Comparison of ENCODE assay signal across 8 cellular contexts in the genomic region with DNA sequence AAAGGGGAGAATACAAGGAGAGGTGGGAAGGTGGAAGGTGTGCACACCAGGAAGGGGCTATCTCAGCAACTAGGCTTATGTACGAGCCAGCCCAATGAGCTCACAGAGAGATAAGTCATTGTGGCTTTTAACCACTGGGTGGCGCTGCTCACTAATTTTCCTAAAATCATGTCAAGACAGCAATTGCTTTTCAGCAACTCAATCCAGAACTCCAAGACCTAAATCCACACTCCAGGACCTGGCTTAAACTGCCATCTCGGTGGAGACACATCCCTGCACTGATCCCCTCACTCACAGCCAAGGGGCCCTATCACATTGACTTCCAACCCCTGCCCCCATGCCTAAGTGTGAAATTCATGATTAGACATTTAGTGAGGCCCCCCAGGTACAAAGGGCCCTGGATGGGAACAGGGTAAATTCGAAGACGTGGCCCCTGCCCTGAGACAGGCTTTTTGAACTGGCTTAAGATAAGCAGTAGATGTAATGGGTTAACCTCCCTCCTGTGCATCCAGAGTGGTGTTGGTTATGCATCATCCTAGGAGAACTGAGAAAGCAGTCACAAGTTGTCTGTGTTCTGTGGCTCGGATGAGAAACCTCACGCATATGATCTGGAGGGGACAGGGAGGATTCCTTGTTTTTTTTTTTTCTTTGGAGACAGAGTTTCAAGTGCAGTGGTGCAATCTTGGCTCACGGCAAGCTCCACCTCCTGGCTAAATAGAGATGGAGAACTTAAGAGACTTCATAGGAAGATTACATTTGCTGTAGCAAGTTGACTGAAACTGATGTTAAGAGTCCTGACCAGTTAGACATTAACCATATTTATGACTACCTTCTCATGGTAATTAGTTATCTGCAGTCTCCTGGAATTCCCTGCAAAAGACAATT. TPM values are rescaled to one million over a fixed set of nuclear protein-coding genes. Genes with fewer than 3 reads are reported as not detected.
DNase-seq lines count a peak whose midpoint lies in the region; ATAC-seq and TF ChIP-seq lines count a peak whose summit lies in the region.

No MANE protein-coding gene starts in this region.

- H3K36me3 ChIP-seq in IMR-90 (ENCODE audit: control insufficient read depth, insufficient read depth, low read length) (no peaks in the 10 kb centered on the region), PC-9 (ENCODE audit: low read depth) (no peaks in the 10 kb centered on the region), neural progenitor cell (no peaks in the 10 kb centered on the region)

- dilution Hi-C loops in IMR-90 (cut with HindIII; ENCODE audit: low sequenced_read_pairs, unreplicated experiment): no loop called here

- H2BK5ac ChIP-seq in IMR-90 (ENCODE audit: low read depth, low read length, poor library complexity, severe bottlenecking): no peak overlapping the region

- no peak overlapping the region for H2AFZ ChIP-seq in IMR-90 (replicated peaks; ENCODE audit: low read length, poor library complexity)
- no peak overlapping the region for H2AFZ ChIP-seq in PC-9
- peak overlapping the region; percentile 81 for H2AFZ ChIP-seq in neural progenitor cell (replicated peaks)

- BruUV-seq in IMR-90 (replicated peaks; lab: Mats Ljungman, UMichigan): no TSS peak
- BruUV-seq in PC-9 (replicated peaks; lab: Mats Ljungman, UMichigan): no TSS peak

- no peak overlapping the region for H3K4ac ChIP-seq in IMR-90 (ENCODE audit: low read depth, low read length)

- H3K4me1 ChIP-seq in IMR-90 (ENCODE audit: control insufficient read depth, insufficient read depth, low read length) (peaks cover 6% of the 10 kb centered on the region), PC-9 (replicated peaks; ENCODE audit: insufficient read depth) (no peaks in the 10 kb centered on the region), neural progenitor cell (no peaks in the 10 kb centered on the region)

- no peak overlapping the region for H2AK5ac ChIP-seq in IMR-90 (ENCODE audit: low read depth, low read length)

- H3K9me3 Mint-ChIP-seq in activated T-cell treated with anti-CD3 and anti-CD28 coated beads, Interleukin-2, amount 50 U/mL, for 72 hours: no peaks in the 10 kb centered on the region
- H3K9me3 Mint-ChIP-seq in neural progenitor cell: no peaks in the 10 kb centered on the region

- H3K27ac ChIP-seq in IMR-90 (ENCODE audit: insufficient read depth, low read length) (no peak overlapping the region), PC-9 (no peak overlapping the region), neural progenitor cell (no peak overlapping the region)

- H3K9me2 ChIP-seq in PC-9 (ENCODE audit: insufficient read depth): no peaks in the 10 kb centered on the region

- no peaks in the 10 kb centered on the region for H3K79me2 ChIP-seq in PC-9 (ENCODE audit: low read depth)
- H3K79me2 ChIP-seq in neural progenitor cell (ENCODE audit: low read depth): no peaks in the 10 kb centered on the region

- H4K8ac ChIP-seq in IMR-90 (ENCODE audit: low read depth in 2 of 2, low read length in 2 of 2): no peak overlapping the region

- DNase-seq in COLO829 (ENCODE audit: low spot score): peak; percentile 69
- DNase-seq in IMR-90: peak; percentile 73
- peak in 1 of 2 experiments; percentile 57 for DNase-seq in PC-9
- peak; percentile 63 to 75 for DNase-seq in activated T-cell treated with anti-CD3 and anti-CD28 coated beads, Interleukin-2, amount 50 U/mL, for 72 hours
- DNase-seq in fibroblast of pulmonary artery (ENCODE audit: low read depth): peak; percentile 85
- peak; percentile 89 for DNase-seq in neural progenitor cell (ENCODE audit: low spot score)
- DNase-seq in stromal cell of bone marrow (ENCODE audit: low read depth): peak; percentile 55

- no peak overlapping the region for H2BK15ac ChIP-seq in IMR-90 (ENCODE audit: low read depth, low read length)

- no peak overlapping the region for H3K4me3 Mint-ChIP-seq in activated T-cell treated with anti-CD3 and anti-CD28 coated beads, Interleukin-2, amount 50 U/mL, for 72 hours
- no peak overlapping the region for H3K4me3 Mint-ChIP-seq in neural progenitor cell

- no peaks in the 10 kb centered on the region for H3K27me3 Mint-ChIP-seq in activated T-cell treated with anti-CD3 and anti-CD28 coated beads, Interleukin-2, amount 50 U/mL, for 72 hours (ENCODE audit: low read depth)
- H3K27me3 Mint-ChIP-seq in neural progenitor cell (ENCODE audit: insufficient read depth, low read depth): no peaks in the 10 kb centered on the region

- H3K18ac ChIP-seq in IMR-90 (ENCODE audit: low read depth, low read length): no peak overlapping the region

- H3K27me3 ChIP-seq in IMR-90 (ENCODE audit: control insufficient read depth, insufficient read depth, low read length) (peaks cover 5% of the 10 kb centered on the region), PC-9 (ENCODE audit: insufficient read depth, low read depth) (peaks cover 51% of the 10 kb centered on the region; the same call in 1 of the 2 replicates), neural progenitor cell (no peaks in the 10 kb centered on the region)

- WGBS in IMR-90 (ENCODE audit: extremely low coverage in 2 of 2, insufficient read length in 1 of 2), 2 experiments: 18% methylated on average over 4 of the region's 8 CpGs; no CpG with 5 or more reads in 1 of the 2 experiments

- H3K9me1 ChIP-seq in IMR-90 (ENCODE audit: insufficient read depth, low read length): no peaks in the 10 kb centered on the region; the same call in 1 of the 2 replicates

- CTCF ChIA-PET in IMR-90 (lab: Yijun Ruan, JAX) (interaction anchor here (0.6 to 1.8 kb wide), 6 partner anchors 12 to 514 kb away, joined by 3 to 6 read pairs (median 4); no protein-coding TSS in a partner anchor), PC-9 (lab: Charles Lee) (interaction anchor here (0.6 to 1.6 kb wide), 4 partner anchors 22 to 566 kb away, joined by 3 to 8 read pairs (median 4); no protein-coding TSS in a partner anchor)

- H3K9ac ChIP-seq in IMR-90 (ENCODE audit: low read depth, low read length): no peak overlapping the region
- no peak overlapping the region for H3K9ac ChIP-seq in neural progenitor cell

- no peaks in the 10 kb centered on the region for H4K20me1 ChIP-seq in IMR-90 (ENCODE audit: insufficient read depth, low read length)
- no peaks in the 10 kb centered on the region for H4K20me1 ChIP-seq in PC-9 (ENCODE audit: insufficient read depth)
- no peaks in the 10 kb centered on the region for H4K20me1 ChIP-seq in neural progenitor cell (ENCODE audit: low read depth)

- no peaks in the 10 kb centered on the region for H3K36me3 Mint-ChIP-seq in activated T-cell treated with anti-CD3 and anti-CD28 coated beads, Interleukin-2, amount 50 U/mL, for 72 hours (ENCODE audit: insufficient read depth in 2 of 2)
- no peaks in the 10 kb centered on the region for H3K36me3 Mint-ChIP-seq in neural progenitor cell

- no peak overlapping the region for H3K4me3 ChIP-seq in IMR-90 (ENCODE audit: insufficient read depth, low read depth, low read length)
- no peak overlapping the region for H3K4me3 ChIP-seq in PC-9
- H3K4me3 ChIP-seq in fibroblast of pulmonary artery (replicated peaks; ENCODE audit: low read depth, low read length): no peak overlapping the region
- no peak overlapping the region for H3K4me3 ChIP-seq in neural progenitor cell

- no peaks in the 10 kb centered on the region for H3K4me1 Mint-ChIP-seq in activated T-cell treated with anti-CD3 and anti-CD28 coated beads, Interleukin-2, amount 50 U/mL, for 72 hours (ENCODE audit: low read depth)
- H3K4me1 Mint-ChIP-seq in neural progenitor cell: peaks cover 2% of the 10 kb centered on the region

- no peak overlapping the region for H3K23ac ChIP-seq in IMR-90 (ENCODE audit: low read depth, low read length)

- peak; percentile 82 for TF ChIP-seq RAD21 in IMR-90 (IDR thresholded peaks at IDR 0.05; ENCODE audit: low read length)

- H3K4me2 ChIP-seq in IMR-90 (ENCODE audit: low read depth, low read length) (no peak overlapping the region), PC-9 (no peak overlapping the region), neural progenitor cell (no peak overlapping the region)

- H3K79me1 ChIP-seq in IMR-90 (ENCODE audit: low read depth in 1 of 2, low read length in 2 of 2): no peaks in the 10 kb centered on the region

- no peak overlapping the region for H3K14ac ChIP-seq in IMR-90 (replicated peaks; ENCODE audit: low read depth, low read length)

- no peak overlapping the region for H2AK9ac ChIP-seq in IMR-90 (replicated peaks; ENCODE audit: low read depth, low read length, poor library complexity)

- no peak overlapping the region for H4K91ac ChIP-seq in IMR-90 (ENCODE audit: insufficient read depth, low read depth, low read length)

- no peak overlapping the region for H2BK20ac ChIP-seq in IMR-90 (ENCODE audit: low read depth, low read length)

- TF ChIP-seq CTCF in IMR-90 (conservative IDR thresholded peaks at IDR 0.05; ENCODE audit: low read depth, low read length) (peak; percentile 87), PC-9 (conservative IDR thresholded peaks at IDR 0.05) (peak; percentile 86), fibroblast of pulmonary artery (IDR thresholded peaks at IDR 0.05; ENCODE audit: low read length, missing control alignments) (peak; percentile 72), neural progenitor cell (IDR thresholded peaks at IDR 0.05) (peak; percentile 80)

- no peak overlapping the region for H3K27ac Mint-ChIP-seq in activated T-cell treated with anti-CD3 and anti-CD28 coated beads, Interleukin-2, amount 50 U/mL, for 72 hours
- no peak overlapping the region for H3K27ac Mint-ChIP-seq in neural progenitor cell

- in situ Hi-C loops in IMR-90 (cut with MboI; ENCODE audit: low sequenced_read_pairs): loop anchor here (5.0 kb wide), 1 partner anchor 178 kb away; no protein-coding TSS in a partner anchor

- TF ChIP-seq POLR2A in IMR-90 (IDR thresholded peaks at IDR 0.05; ENCODE audit: low read depth, low read length): no peak

- no peak overlapping the region for H3K56ac ChIP-seq in IMR-90 (ENCODE audit: extremely low read depth, insufficient read depth, low read length)

- H2BK120ac ChIP-seq in IMR-90 (ENCODE audit: low read depth, low read length): no peak overlapping the region

- ATAC-seq in IMR-90 (ENCODE audit: low read depth) (peak; percentile 80), HG03442 (IDR thresholded peaks at IDR 0.05; ENCODE audit: unreplicated experiment) (no peak)
- peak in 1 of 2 donors; percentile 54 for ATAC-seq in activated T-cell treated with anti-CD3 and anti-CD28 coated beads, Interleukin-2, amount 50 U/mL, for 72 hours (replicated peaks in 1 of 2)

- H3F3A ChIP-seq in PC-9 (ENCODE audit: insufficient read depth, low read depth) (no peaks in the 10 kb centered on the region), neural progenitor cell (ENCODE audit: low read depth) (no peaks in the 10 kb centered on the region)

- H3K9me3 ChIP-seq in IMR-90 (ENCODE audit: control insufficient read depth, insufficient read depth, low read length): no peaks in the 10 kb centered on the region
- H3K9me3 ChIP-seq in PC-9 (ENCODE audit: insufficient read depth, low read depth): no peaks in the 10 kb centered on the region
- no peaks in the 10 kb centered on the region for H3K9me3 ChIP-seq in neural progenitor cell (ENCODE audit: low read depth)

- no peak overlapping the region for H4K5ac ChIP-seq in IMR-90 (ENCODE audit: low read depth, low read length)

- POLR2A ChIA-PET in IMR-90 (lab: Charles Lee; ENCODE audit: unreplicated experiment) (no interaction called here), PC-9 (lab: Charles Lee; ENCODE audit: unreplicated experiment) (interaction anchor here (0.6 kb wide), 2 partner anchors 12 to 102 kb away, joined by 3 read pairs; no protein-coding TSS in a partner anchor)

- intact Hi-C loops in IMR-90 (cut with micrococcal nuclease) (loop anchor here (1.0 to 2.0 kb wide), 4 partner anchors 40 to 513 kb away; no protein-coding TSS in a partner anchor), PC-9 (cut with micrococcal nuclease; ENCODE audit: unreplicated experiment) (loop anchor here (1.0 to 2.0 kb wide), 2 partner anchors 180 to 513 kb away; no protein-coding TSS in a partner anchor)

RNA-seq across cellular contexts. Expression of a gene that starts 11.5 kb away (rescaled TPM):
- total RNA-seq in IMR-90 (2012; rRNA removed) (not detected in 2 replicates), PC-9 (2021) (not detected in 2 replicates), neural progenitor cell (ENCODE audit: low replicate concordance) (not detected in 2 replicates)
- polyA plus RNA-seq in IMR-90 (2012; rRNA removed): not detected in 2 replicates
- not detected in 2 replicates for polyA plus RNA-seq in IMR-90 (2012; cell fraction: cytosol; rRNA removed)
- not detected in 2 replicates for polyA plus RNA-seq in IMR-90 (2012; cell fraction: nucleus; rRNA removed; ENCODE audit: low replicate concordance)
- total RNA-seq in activated T-cell treated with anti-CD3 and anti-CD28 coated beads, Interleukin-2, amount 50 U/mL, for 72 hours: not detected

RNA-seq across cellular contexts. Expression of a gene that starts 16.7 kb away (rescaled TPM):
- total RNA-seq in IMR-90 (2012; rRNA removed) (not detected in 2 replicates), PC-9 (2021) (not detected in 2 replicates), neural progenitor cell (ENCODE audit: low replicate concordance) (not detected in 2 replicates)
- not detected in 2 replicates for polyA plus RNA-seq in IMR-90 (2012; rRNA removed)
- polyA plus RNA-seq in IMR-90 (2012; cell fraction: cytosol; rRNA removed): not detected in 2 replicates
- not detected in 2 replicates for polyA plus RNA-seq in IMR-90 (2012; cell fraction: nucleus; rRNA removed; ENCODE audit: low replicate concordance)
- not detected for total RNA-seq in activated T-cell treated with anti-CD3 and anti-CD28 coated beads, Interleukin-2, amount 50 U/mL, for 72 hours

RNA-seq across cellular contexts. Expression of a gene that starts 26.3 kb away (rescaled TPM):
- total RNA-seq in IMR-90 (2012; rRNA removed) (not detected in 2 replicates), PC-9 (2021) (not detected in 2 replicates), neural progenitor cell (ENCODE audit: low replicate concordance) (not detected in 2 replicates)
- not detected in 2 replicates for polyA plus RNA-seq in IMR-90 (2012; rRNA removed)
- not detected in 2 replicates for polyA plus RNA-seq in IMR-90 (2012; cell fraction: cytosol; rRNA removed)
- not detected in 2 replicates for polyA plus RNA-seq in IMR-90 (2012; cell fraction: nucleus; rRNA removed; ENCODE audit: low replicate concordance)
- total RNA-seq in activated T-cell treated with anti-CD3 and anti-CD28 coated beads, Interleukin-2, amount 50 U/mL, for 72 hours: not detected

RNA-seq across cellular contexts. Expression of a gene that starts 31.6 kb away (rescaled TPM):
- total RNA-seq in IMR-90 (2012; rRNA removed): not detected in 2 replicates
- polyA plus RNA-seq in IMR-90 (2012; rRNA removed): not detected in 2 replicates
- not detected in 2 replicates for polyA plus RNA-seq in IMR-90 (2012; cell fraction: cytosol; rRNA removed)
- not detected in 2 replicates for polyA plus RNA-seq in IMR-90 (2012; cell fraction: nucleus; rRNA removed; ENCODE audit: low replicate concordance)
- total RNA-seq in PC-9 (2021): not detected in 2 replicates
- total RNA-seq in activated T-cell treated with anti-CD3 and anti-CD28 coated beads, Interleukin-2, amount 50 U/mL, for 72 hours: not detected
- not detected in 2 replicates for total RNA-seq in neural progenitor cell (ENCODE audit: low replicate concordance)

RNA-seq across cellular contexts. Expression of a gene that starts 39.2 kb away (rescaled TPM):
- total RNA-seq in IMR-90 (2012; rRNA removed) (0.18 TPM in 1 of 2 replicates, not detected in the other), PC-9 (2021) (14.5 and 15.5 TPM in 2 replicates), neural progenitor cell (ENCODE audit: low replicate concordance) (22.8 and 28.8 TPM in 2 replicates)
- polyA plus RNA-seq in IMR-90 (2012; rRNA removed): not detected in 2 replicates
- polyA plus RNA-seq in IMR-90 (2012; cell fraction: cytosol; rRNA removed): 0.11 TPM in 1 of 2 replicates, not detected in the other
- polyA plus RNA-seq in IMR-90 (2012; cell fraction: nucleus; rRNA removed; ENCODE audit: low replicate concordance): 0.10 TPM in 1 of 2 replicates, not detected in the other
- 1 to 10 TPM; 7.6 to 8.4 TPM for total RNA-seq in activated T-cell treated with anti-CD3 and anti-CD28 coated beads, Interleukin-2, amount 50 U/mL, for 72 hours
